8 cellular contexts compared by ENCODE assay signal in the genomic region with DNA sequence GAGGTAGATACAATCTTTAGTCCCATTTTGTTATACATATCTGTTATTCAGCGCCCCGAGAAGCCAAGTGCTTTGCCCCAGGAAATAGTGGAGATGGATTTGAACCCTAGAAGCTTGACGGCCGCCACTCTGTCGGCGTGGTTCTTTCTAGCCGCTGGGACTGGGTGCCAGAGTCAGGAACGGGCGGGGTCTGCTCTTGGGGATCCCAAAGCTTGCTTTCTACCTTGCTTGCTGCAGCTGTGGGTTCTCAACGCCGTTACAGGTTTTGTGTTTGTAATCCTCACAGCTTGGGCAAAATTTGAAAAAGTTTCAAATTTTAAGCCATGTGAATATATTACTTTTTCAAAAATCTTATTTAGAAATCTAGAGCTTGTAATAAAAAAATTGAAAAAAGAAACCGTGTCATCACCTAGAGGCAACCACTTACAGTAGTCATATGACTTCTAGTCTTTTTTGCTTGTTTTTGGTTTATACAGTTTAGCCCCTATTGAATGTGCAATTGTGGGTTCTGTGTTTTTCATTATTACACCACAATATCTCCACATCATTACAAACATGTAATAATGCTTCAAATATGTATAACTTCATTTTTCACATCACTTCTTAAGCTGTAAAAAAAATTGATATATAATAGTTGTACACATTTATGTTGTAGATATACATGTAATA. TPM values are rescaled to one million over a fixed set of nuclear protein-coding genes. Genes with fewer than 3 reads are reported as not detected.
DNase-seq lines count a peak whose midpoint lies in the region; ATAC-seq and TF ChIP-seq lines count a peak whose summit lies in the region.

No MANE protein-coding gene starts in this region.

- ATAC-seq in HG03159 (IDR thresholded peaks at IDR 0.05; ENCODE audit: unreplicated experiment) (peak; percentile 14), T-helper 17 cell (peak; percentile 19), GM19035 (IDR thresholded peaks at IDR 0.05; ENCODE audit: unreplicated experiment) (no peak)

- H3K4me3 ChIP-seq in mononuclear cell (ENCODE audit: low read length) (peak overlapping the region; percentile 82), thymus (ENCODE audit: low read length) (peak overlapping the region; percentile 63)

- peaks cover 26% of the 10 kb centered on the region for H3K4me1 ChIP-seq in mononuclear cell (ENCODE audit: insufficient read depth, low read length)
- peaks cover 6% of the 10 kb centered on the region for H3K4me1 ChIP-seq in thymus (ENCODE audit: control insufficient read depth, insufficient read depth, low read length)

- under 1% methylated on average over 12 of the region's 12 CpGs for WGBS in thymus

- peaks cover 47% of the 10 kb centered on the region for H3K4me1 Mint-ChIP-seq in T-helper 17 cell

- no peaks in the 10 kb centered on the region for H3K9me3 ChIP-seq in T-helper 17 cell (ENCODE audit: control insufficient read depth, low read length, poor library complexity, severe bottlenecking)
- H3K9me3 ChIP-seq in mononuclear cell (ENCODE audit: low read depth, low read length): no peaks in the 10 kb centered on the region
- H3K9me3 ChIP-seq in thymus (ENCODE audit: control insufficient read depth): no peaks in the 10 kb centered on the region

- peaks cover 4% of the 10 kb centered on the region for H3K36me3 ChIP-seq in thymus (ENCODE audit: control insufficient read depth, insufficient read depth)

- H3K27me3 ChIP-seq in mononuclear cell (ENCODE audit: insufficient read depth, low read length) (no peaks in the 10 kb centered on the region), thymus (ENCODE audit: control insufficient read depth, insufficient read depth) (no peaks in the 10 kb centered on the region)

- peak overlapping the region; percentile 87 for H3K27ac ChIP-seq in thymus (ENCODE audit: low read depth)

- DNase-seq in GM13977 (ENCODE audit: low spot score) (peak; percentile 49), T-helper 17 cell (peak in 1 of 3 donors; percentile 14), NCI-H128 (lab: John Stamatoyannopoulos, UW; ENCODE audit: unreplicated experiment) (no peak)
- peak; percentile 8 for DNase-seq in effector CD4-positive, alpha-beta T cell

- in situ Hi-C loops in GM13977 (cut with MboI; ENCODE audit: low pct_unique_long_range_greater_than_20kb, low sequenced_read_pairs, unreplicated experiment): loop anchor here (10.0 kb wide), 1 partner anchor 202 kb away; no protein-coding TSS in a partner anchor

- peak overlapping the region; percentile 99 for H3K4me3 Mint-ChIP-seq in T-helper 17 cell

- TF ChIP-seq CTCF in GM13977 (IDR thresholded peaks at IDR 0.05; ENCODE audit: extremely low read depth, insufficient read depth, missing control alignments): no peak

- peak overlapping the region; percentile 99 for H3K27ac Mint-ChIP-seq in T-helper 17 cell

- H3K36me3 Mint-ChIP-seq in T-helper 17 cell (ENCODE audit: low read depth): peaks cover 4% of the 10 kb centered on the region

- no peaks in the 10 kb centered on the region for H3K27me3 Mint-ChIP-seq in T-helper 17 cell

RNA-seq across cellular contexts. Expression of a gene that starts 0.8 kb away (rescaled TPM):
- 10 to 100 TPM; 52.8 to 62.0 TPM for total RNA-seq in T-helper 17 cell
- 48.3 TPM for total RNA-seq in mononuclear cell
- polyA plus RNA-seq in thymus: 226 TPM

RNA-seq across cellular contexts. Expression of a gene that starts 41.5 kb away (rescaled TPM):
- total RNA-seq in T-helper 17 cell: 10 to 100 TPM; 11.7 to 13.7 TPM
- total RNA-seq in mononuclear cell: 3.4 TPM
- polyA plus RNA-seq in thymus: 37.5 TPM
